In genomic region chr10:70549962-70550845, GRCh38 we compare ENCODE assay signal across 1 cellular context.
A peak's percentile ranks its signal among the peaks of the same experiment; 100 is the strongest.
TF ChIP-seq lines count a peak whose summit lies in the region.

No MANE protein-coding gene starts in this region.

TF ChIP-seq in GM12878, 131 proteins besides CTCF, POLR2A, EP300 and RAD21 (continued from another document):
- no peak for TF ChIP-seq ATF3 (IDR thresholded peaks at IDR 0.05; ENCODE audit: borderline replicate concordance, extremely low read depth, low read depth, low read length)
- TF ChIP-seq RB1 (IDR thresholded peaks at IDR 0.05; ENCODE audit: borderline replicate concordance), result no peak
- no peak for TF ChIP-seq MTA3 (IDR thresholded peaks at IDR 0.05; ENCODE audit: borderline replicate concordance, low read length)
- TF ChIP-seq NR2C1 (IDR thresholded peaks at IDR 0.05), result no peak
- TF ChIP-seq CREM (IDR thresholded peaks at IDR 0.05; ENCODE audit: low read depth), result no peak
- no peak for TF ChIP-seq CEBPB (IDR thresholded peaks at IDR 0.05; ENCODE audit: borderline replicate concordance in 1 of 2, low read depth in 2 of 2, low read length in 2 of 2)
- TF ChIP-seq HSF1 (IDR thresholded peaks at IDR 0.05; ENCODE audit: low read depth, low read length), result no peak
- no peak for TF ChIP-seq EZH2 (IDR thresholded peaks at IDR 0.05; ENCODE audit: borderline replicate concordance, control insufficient read depth, low read depth, low read length)
- no peak for TF ChIP-seq PKNOX1 (IDR thresholded peaks at IDR 0.05)
- no peak for TF ChIP-seq ZBTB40 (IDR thresholded peaks at IDR 0.05; ENCODE audit: borderline replicate concordance)
- 0 out of 2 replicates have a peak, but pooled peaks have one; percentile 31 for TF ChIP-seq ZNF384 (IDR thresholded peaks at IDR 0.05; ENCODE audit: borderline replicate concordance, low read depth, low read length)
- no peak for TF ChIP-seq IKZF2 (IDR thresholded peaks at IDR 0.05)
- no peak for TF ChIP-seq MYB (IDR thresholded peaks at IDR 0.05; ENCODE audit: borderline replicate concordance, low read depth, low read length)
- no peak for TF ChIP-seq TCF3 (IDR thresholded peaks at IDR 0.05; ENCODE audit: borderline replicate concordance, insufficient read depth, low read depth, low read length)
- TF ChIP-seq RFX5 (IDR thresholded peaks at IDR 0.05; ENCODE audit: low read depth, low read length), result no peak
- peak; percentile 26 for TF ChIP-seq KLF5 (IDR thresholded peaks at IDR 0.05; ENCODE audit: partially characterized antibody)
- no peak for TF ChIP-seq NFXL1 (IDR thresholded peaks at IDR 0.05; ENCODE audit: borderline replicate concordance)
- peak; percentile 52 for TF ChIP-seq RELA (IDR thresholded peaks at IDR 0.05; ENCODE audit: borderline replicate concordance, partially characterized antibody)
- TF ChIP-seq ZBTB33 (IDR thresholded peaks at IDR 0.05), result no peak
- TF ChIP-seq NR2C2 (IDR thresholded peaks at IDR 0.05; ENCODE audit: borderline replicate concordance, control insufficient read depth, insufficient read length, low read depth), result no peak
- TF ChIP-seq HCFC1 (IDR thresholded peaks at IDR 0.05; ENCODE audit: low read length), result no peak
- TF ChIP-seq USF1 (IDR thresholded peaks at IDR 0.05; ENCODE audit: borderline replicate concordance, extremely low read length, insufficient read depth, low read depth, low read length), result no peak
- TF ChIP-seq NFYA (IDR thresholded peaks at IDR 0.05; ENCODE audit: borderline replicate concordance, low read depth, low read length), result no peak
- TF ChIP-seq RUNX3 (IDR thresholded peaks at IDR 0.05; ENCODE audit: low read length), result no peak
- no peak for TF ChIP-seq IRF5 (IDR thresholded peaks at IDR 0.05; ENCODE audit: borderline replicate concordance)
- 0 out of 2 replicates have a peak, but pooled peaks have one; percentile 42 for TF ChIP-seq STAT1 (conservative IDR thresholded peaks at IDR 0.05)
- no peak for TF ChIP-seq JUNB (IDR thresholded peaks at IDR 0.05)
- TF ChIP-seq NFIC (IDR thresholded peaks at IDR 0.05; ENCODE audit: low read depth, low read length), result no peak
- 0 out of 2 replicates have a peak, but pooled peaks have one; percentile 49 for TF ChIP-seq TARDBP (IDR thresholded peaks at IDR 0.05; ENCODE audit: borderline replicate concordance)
- no peak for TF ChIP-seq POLR2AphosphoS5 (IDR thresholded peaks at IDR 0.05; ENCODE audit: low read length)
- no peak for TF ChIP-seq ESRRA (IDR thresholded peaks at IDR 0.05; ENCODE audit: low read length)
- no peak for TF ChIP-seq HDAC2 (IDR thresholded peaks at IDR 0.05)
- no peak for TF ChIP-seq GATAD2B (conservative IDR thresholded peaks at IDR 0.05; ENCODE audit: low read depth)
- no peak for TF ChIP-seq MTA2 (IDR thresholded peaks at IDR 0.05; ENCODE audit: low read depth)
- no peak for TF ChIP-seq BCLAF1 (IDR thresholded peaks at IDR 0.05)
- TF ChIP-seq HDGF (IDR thresholded peaks at IDR 0.05), result no peak
- TF ChIP-seq ZNF217 (IDR thresholded peaks at IDR 0.05), result no peak
- no peak for TF ChIP-seq REST (IDR thresholded peaks at IDR 0.05; ENCODE audit: low read depth, low read length)
